ENCODE assay signal across 18 cellular contexts in the genomic region with DNA sequence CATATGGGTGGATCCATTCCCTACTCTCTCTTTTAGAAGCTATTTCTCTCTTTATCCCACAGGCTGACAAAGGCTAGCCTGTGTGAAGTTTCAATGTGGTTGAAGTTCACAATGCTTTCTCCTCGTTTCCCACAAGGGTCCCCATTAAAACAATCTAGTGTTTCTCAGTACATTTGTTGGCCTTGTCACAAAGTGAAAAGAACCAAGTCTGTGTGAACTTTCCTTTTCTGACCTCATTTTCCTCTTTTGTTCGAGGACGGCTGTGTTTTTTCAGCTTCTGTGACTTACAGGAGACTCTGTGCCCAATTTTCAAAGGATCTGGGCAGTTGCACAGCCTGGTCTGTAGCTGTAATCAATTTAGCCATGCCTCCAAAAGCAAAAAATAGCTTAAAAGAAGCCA.
DNase-seq lines count a peak whose midpoint lies in the region; ATAC-seq and TF ChIP-seq lines count a peak whose summit lies in the region.
"Had no signal": no experiment of that assay in that cellular context is flagged by ENCODE, and none has a peak within 500 bp of the region (broad histone marks: within the 10 kb centered on the region; RNA-seq: fewer than 3 reads in every experiment).

No MANE protein-coding gene starts in this region.

- peaks cover 4% of the 10 kb centered on the region for H3K27me3 Mint-ChIP-seq in nephron (ENCODE audit: low read depth)
- H3K27me3 Mint-ChIP-seq in natural killer cell (ENCODE audit: low read depth in 2 of 2): peaks cover 8 to 39% of the 10 kb centered on the region in 2 donors
- H3K27me3 Mint-ChIP-seq in activated T-cell treated with anti-CD3 and anti-CD28 coated beads, Interleukin-2, amount 50 U/mL, for 24 hours: peaks cover 4% of the 10 kb centered on the region
- no peaks in the 10 kb centered on the region for H3K27me3 Mint-ChIP-seq in activated naive CD4-positive, alpha-beta T cell treated with anti-CD3 and anti-CD28 coated beads for 36 hours (ENCODE audit: low read depth)

- no peak overlapping the region for H3K4me3 Mint-ChIP-seq in nephron
- no peak overlapping the region for H3K4me3 Mint-ChIP-seq in natural killer cell
- no peak overlapping the region for H3K4me3 Mint-ChIP-seq in activated T-cell treated with anti-CD3 and anti-CD28 coated beads, Interleukin-2, amount 50 U/mL, for 24 hours
- H3K4me3 Mint-ChIP-seq in activated naive CD4-positive, alpha-beta T cell treated with anti-CD3 and anti-CD28 coated beads for 36 hours: no peak overlapping the region
- H3K4me3 Mint-ChIP-seq: IgD-negative memory B cell had no signal

- H3K9me3 Mint-ChIP-seq in nephron (no peaks in the 10 kb centered on the region), natural killer cell (no peaks in the 10 kb centered on the region)
- H3K9me3 Mint-ChIP-seq in activated T-cell treated with anti-CD3 and anti-CD28 coated beads, Interleukin-2, amount 50 U/mL, for 24 hours: no peaks in the 10 kb centered on the region
- H3K9me3 Mint-ChIP-seq in activated naive CD4-positive, alpha-beta T cell treated with anti-CD3 and anti-CD28 coated beads for 36 hours: no peaks in the 10 kb centered on the region
- H3K9me3 Mint-ChIP-seq: IgD-negative memory B cell had no signal

- TF ChIP-seq CTCF in nephron (IDR thresholded peaks at IDR 0.05; ENCODE audit: unreplicated experiment in 3 of 3): no peak
- TF ChIP-seq CTCF in transverse colon (IDR thresholded peaks at IDR 0.05): no peak
- no peak for TF ChIP-seq CTCF in natural killer cell (IDR thresholded peaks at IDR 0.05)

- peaks cover 8 to 27% (median 17%) of the 10 kb centered on the region in 4 donors for H3K4me1 ChIP-seq in transverse colon

- H3K36me3 Mint-ChIP-seq in nephron (ENCODE audit: low read depth): no peaks in the 10 kb centered on the region
- no peaks in the 10 kb centered on the region for H3K36me3 Mint-ChIP-seq in natural killer cell
- H3K36me3 Mint-ChIP-seq in activated T-cell treated with anti-CD3 and anti-CD28 coated beads, Interleukin-2, amount 50 U/mL, for 24 hours (ENCODE audit: low read depth): no peaks in the 10 kb centered on the region
- no peaks in the 10 kb centered on the region for H3K36me3 Mint-ChIP-seq in activated naive CD4-positive, alpha-beta T cell treated with anti-CD3 and anti-CD28 coated beads for 36 hours (ENCODE audit: low read depth)

- H3K27me3 ChIP-seq in transverse colon: no peaks in the 10 kb centered on the region

- no peaks in the 10 kb centered on the region for H3K36me3 ChIP-seq in transverse colon

- CTCF ChIA-PET in activated naive CD4-positive, alpha-beta T cell treated with anti-CD3 and anti-CD28 coated beads for 36 hours (lab: Charles Lee): interaction anchor here (0.9 to 1.6 kb wide), 3 partner anchors 21 to 58 kb away, joined by 3 to 5 read pairs (median 3); no protein-coding TSS in a partner anchor

- no peak overlapping the region for H3K4me3 ChIP-seq in transverse colon
- H3K4me3 ChIP-seq: PC-9 had no signal

- no peaks in the 10 kb centered on the region for H3K9me3 ChIP-seq in transverse colon

- WGBS in transverse colon (ENCODE audit: low coverage in 1 of 2), 2 donors: 74 to 83% methylated on average over 2 to 3 of the region's 3 CpGs

- no peak for TF ChIP-seq POLR2A in transverse colon (IDR thresholded peaks at IDR 0.05)

- peak overlapping the region in 2 of 3 experiments; percentile 49 to 83 for H3K27ac Mint-ChIP-seq in nephron
- no peak overlapping the region for H3K27ac Mint-ChIP-seq in natural killer cell
- H3K27ac Mint-ChIP-seq in activated T-cell treated with anti-CD3 and anti-CD28 coated beads, Interleukin-2, amount 50 U/mL, for 24 hours: no peak overlapping the region
- H3K27ac Mint-ChIP-seq in activated naive CD4-positive, alpha-beta T cell treated with anti-CD3 and anti-CD28 coated beads for 36 hours: no peak overlapping the region

- DNase-seq in astrocyte of the hippocampus (ENCODE audit: low read depth, low spot score) (peak; percentile 38), foreskin melanocyte (peak; percentile 31), transverse colon (no peak), natural killer cell (no peak)
- no peak for DNase-seq in activated T-cell treated with anti-CD3 and anti-CD28 coated beads, Interleukin-2, amount 50 U/mL, for 24 hours
- no peak for DNase-seq in activated naive CD4-positive, alpha-beta T cell treated with anti-CD3 and anti-CD28 coated beads for 36 hours
- DNase-seq: DMS 273 treated with DMSO at 0.1 percent for 48 hours, GF-D8, Kasumi-1, MM.1S, NCI-H1092 treated with DMSO at 0.1 percent for 48 hours, NCI-H2081 treated with DMSO at 0.1 percent for 48 hours, NCI-H524, PC-9 had no signal

- no peak for ATAC-seq in natural killer cell

- TF ChIP-seq EP300 in transverse colon (IDR thresholded peaks at IDR 0.05; ENCODE audit: low read depth): no peak

- H3K4me1 Mint-ChIP-seq in nephron: peaks cover 53% of the 10 kb centered on the region
- no peaks in the 10 kb centered on the region for H3K4me1 Mint-ChIP-seq in natural killer cell
- peaks cover 44% of the 10 kb centered on the region for H3K4me1 Mint-ChIP-seq in activated T-cell treated with anti-CD3 and anti-CD28 coated beads, Interleukin-2, amount 50 U/mL, for 24 hours (ENCODE audit: low read depth)
- H3K4me1 Mint-ChIP-seq in activated naive CD4-positive, alpha-beta T cell treated with anti-CD3 and anti-CD28 coated beads for 36 hours (ENCODE audit: low read depth): peaks cover 44% of the 10 kb centered on the region

- peak overlapping the region in 3 of 4 donors; percentile 15 to 80 (median 51) for H3K27ac ChIP-seq in transverse colon
- H3K27ac ChIP-seq: C4-2B, HL-60, PC-9 had no signal

- in situ Hi-C loops in transverse colon (cut with MboI; ENCODE audit: low pct_ligation_motif_present in 1 of 4, low pct_unique_long_range_greater_than_20kb in 1 of 4, low sequenced_read_pairs in 3 of 4): no loop called here

- intact Hi-C loops in transverse colon (cut with DNase I; ENCODE audit: low total_unique reads) (no loop called here), natural killer cell (cut with micrococcal nuclease) (no loop called here)
- intact Hi-C loops in activated naive CD4-positive, alpha-beta T cell treated with anti-CD3 and anti-CD28 coated beads for 36 hours (cut with micrococcal nuclease): no loop called here

Comparison
In these comparisons a context has a peak if more than half of its experiments do, and no peak if none do; other contexts are left out.
1. DNase-seq: peak in astrocyte of the hippocampus (single experiment) and foreskin melanocyte (single experiment); none in transverse colon (single experiment), natural killer cell (single experiment), activated T-cell treated with anti-CD3 and anti-CD28 coated beads, Interleukin-2, amount 50 U/mL, for 24 hours (single experiment) and activated naive CD4-positive, alpha-beta T cell treated with anti-CD3 and anti-CD28 coated beads for 36 hours (single experiment).
2. H3K27ac Mint-ChIP-seq: peak in nephron (2 of 3); none in natural killer cell (0 of 2), activated T-cell treated with anti-CD3 and anti-CD28 coated beads, Interleukin-2, amount 50 U/mL, for 24 hours (single experiment) and activated naive CD4-positive, alpha-beta T cell treated with anti-CD3 and anti-CD28 coated beads for 36 hours (single experiment).